Comparison of ENCODE assay signal across 1 cellular context in the genomic region with DNA sequence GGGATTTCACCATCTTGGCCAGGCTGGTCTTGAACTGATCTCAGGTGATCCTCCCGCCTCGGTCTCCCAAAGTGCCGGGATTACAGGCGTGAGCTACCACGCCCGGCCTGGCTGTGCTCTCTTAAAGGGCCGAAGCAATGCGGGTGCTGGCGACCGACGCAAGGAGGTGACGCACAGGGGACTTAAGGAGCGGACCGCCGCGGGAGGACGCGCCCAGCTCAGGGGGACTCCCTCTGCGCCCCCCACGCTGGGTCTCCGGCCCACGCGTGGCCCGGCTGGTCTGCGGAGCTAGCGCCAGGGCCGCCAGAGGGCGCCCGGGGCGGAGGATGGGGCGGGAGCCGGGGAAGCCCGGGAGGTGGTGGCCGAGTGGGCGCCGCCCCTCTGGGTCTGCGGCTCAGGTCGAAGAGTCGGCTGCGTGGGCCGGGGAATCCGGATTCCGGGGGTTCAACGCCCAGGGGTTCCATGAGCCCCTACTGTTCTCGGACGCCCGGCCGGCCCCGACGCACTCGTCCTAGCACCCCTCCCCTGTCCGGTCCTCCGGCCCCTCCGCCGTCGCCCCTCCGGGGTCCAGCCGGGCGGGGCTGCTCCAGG.
TF ChIP-seq lines count a peak whose summit lies in the region.

No MANE protein-coding gene starts in this region.

TF ChIP-seq in HEK293, 187 proteins besides CTCF, POLR2A, EP300 and RAD21 (continued from another document and continues in another):
- TF ChIP-seq INSM2 (tag by site-specific recombination; IDR thresholded peaks at IDR 0.05) (no peak), ZNF423 (tag by site-specific recombination; IDR thresholded peaks at IDR 0.05) (no peak), SCRT2 (tag by site-specific recombination; IDR thresholded peaks at IDR 0.05) (no peak), TRIM28 (IDR thresholded peaks at IDR 0.05; ENCODE audit: borderline replicate concordance, low read length) (no peak), HOXC10 (CRISPR knock-in tag; IDR thresholded peaks at IDR 0.05) (no peak), ZNF184 (tag by site-specific recombination; IDR thresholded peaks at IDR 0.05) (no peak), ZNF214 (tag by site-specific recombination; IDR thresholded peaks at IDR 0.05; ENCODE audit: borderline replicate concordance) (no peak), BCL11A (tag by site-specific recombination; IDR thresholded peaks at IDR 0.05; ENCODE audit: low read depth) (peak; percentile 42; the same call in 1 of the 2 replicates), OVOL3 (tag by site-specific recombination; IDR thresholded peaks at IDR 0.05) (no peak), ZNF121 (tag by site-specific recombination; IDR thresholded peaks at IDR 0.05) (no peak), ZNF514 (tag by site-specific recombination; IDR thresholded peaks at IDR 0.05) (no peak), ZNF791 (tag by site-specific recombination; IDR thresholded peaks at IDR 0.05) (no peak), ZNF654 (tag by site-specific recombination; IDR thresholded peaks at IDR 0.05; ENCODE audit: low read depth) (no peak), EGR2 (tag by site-specific recombination; IDR thresholded peaks at IDR 0.05; ENCODE audit: low read depth) (peak; percentile 81), PRDM4 (tag by site-specific recombination; IDR thresholded peaks at IDR 0.05) (no peak), FEZF1 (tag by site-specific recombination; IDR thresholded peaks at IDR 0.05) (no peak), ZNF660 (tag by site-specific recombination; IDR thresholded peaks at IDR 0.05) (0 out of 2 replicates have a peak, but pooled peaks have one; percentile 35), ZNF426 (tag by site-specific recombination; IDR thresholded peaks at IDR 0.05) (no peak), ZFHX2 (tag by site-specific recombination; conservative IDR thresholded peaks at IDR 0.05) (peak; percentile 97), ZNF174 (tag by site-specific recombination; IDR thresholded peaks at IDR 0.05) (no peak), ZNF274 (IDR thresholded peaks at IDR 0.05; ENCODE audit: low read length) (no peak), ZNF274 (tag by site-specific recombination; IDR thresholded peaks at IDR 0.05; ENCODE audit: borderline replicate concordance) (no peak), ZNF280D (tag by site-specific recombination; IDR thresholded peaks at IDR 0.05) (no peak), ZNF433 (tag by site-specific recombination; IDR thresholded peaks at IDR 0.05; ENCODE audit: low read depth) (no peak), ZBTB48 (tag by site-specific recombination; IDR thresholded peaks at IDR 0.05) (no peak), ZNF2 (tag by site-specific recombination; IDR thresholded peaks at IDR 0.05) (peak; percentile 69; the same call in 1 of the 2 replicates), REST (tag by site-specific recombination; IDR thresholded peaks at IDR 0.05) (no peak), ZBTB21 (tag by site-specific recombination; IDR thresholded peaks at IDR 0.05) (no peak), YY2 (tag by site-specific recombination; IDR thresholded peaks at IDR 0.05) (no peak), ZFP41 (tag by site-specific recombination; IDR thresholded peaks at IDR 0.05; ENCODE audit: borderline replicate concordance) (no peak), ZNF585B (tag by site-specific recombination; IDR thresholded peaks at IDR 0.05) (no peak), ZNF292 (tag by site-specific recombination; IDR thresholded peaks at IDR 0.05; ENCODE audit: borderline replicate concordance, low read depth) (no peak)
- TF ChIP-seq, protein P1, sequence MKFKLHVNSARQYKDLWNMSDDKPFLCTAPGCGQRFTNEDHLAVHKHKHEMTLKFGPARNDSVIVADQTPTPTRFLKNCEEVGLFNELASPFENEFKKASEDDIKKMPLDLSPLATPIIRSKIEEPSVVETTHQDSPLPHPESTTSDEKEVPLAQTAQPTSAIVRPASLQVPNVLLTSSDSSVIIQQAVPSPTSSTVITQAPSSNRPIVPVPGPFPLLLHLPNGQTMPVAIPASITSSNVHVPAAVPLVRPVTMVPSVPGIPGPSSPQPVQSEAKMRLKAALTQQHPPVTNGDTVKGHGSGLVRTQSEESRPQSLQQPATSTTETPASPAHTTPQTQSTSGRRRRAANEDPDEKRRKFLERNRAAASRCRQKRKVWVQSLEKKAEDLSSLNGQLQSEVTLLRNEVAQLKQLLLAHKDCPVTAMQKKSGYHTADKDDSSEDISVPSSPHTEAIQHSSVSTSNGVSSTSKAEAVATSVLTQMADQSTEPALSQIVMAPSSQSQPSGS (tag by site-specific recombination; IDR thresholded peaks at IDR 0.05; ENCODE audit: low read depth): no peak
- TF ChIP-seq, protein P2, sequence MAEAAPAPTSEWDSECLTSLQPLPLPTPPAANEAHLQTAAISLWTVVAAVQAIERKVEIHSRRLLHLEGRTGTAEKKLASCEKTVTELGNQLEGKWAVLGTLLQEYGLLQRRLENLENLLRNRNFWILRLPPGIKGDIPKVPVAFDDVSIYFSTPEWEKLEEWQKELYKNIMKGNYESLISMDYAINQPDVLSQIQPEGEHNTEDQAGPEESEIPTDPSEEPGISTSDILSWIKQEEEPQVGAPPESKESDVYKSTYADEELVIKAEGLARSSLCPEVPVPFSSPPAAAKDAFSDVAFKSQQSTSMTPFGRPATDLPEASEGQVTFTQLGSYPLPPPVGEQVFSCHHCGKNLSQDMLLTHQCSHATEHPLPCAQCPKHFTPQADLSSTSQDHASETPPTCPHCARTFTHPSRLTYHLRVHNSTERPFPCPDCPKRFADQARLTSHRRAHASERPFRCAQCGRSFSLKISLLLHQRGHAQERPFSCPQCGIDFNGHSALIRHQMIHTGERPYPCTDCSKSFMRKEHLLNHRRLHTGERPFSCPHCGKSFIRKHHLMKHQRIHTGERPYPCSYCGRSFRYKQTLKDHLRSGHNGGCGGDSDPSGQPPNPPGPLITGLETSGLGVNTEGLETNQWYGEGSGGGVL (tag by site-specific recombination; IDR thresholded peaks at IDR 0.05): peak; percentile 44
- TF ChIP-seq, protein P3, sequence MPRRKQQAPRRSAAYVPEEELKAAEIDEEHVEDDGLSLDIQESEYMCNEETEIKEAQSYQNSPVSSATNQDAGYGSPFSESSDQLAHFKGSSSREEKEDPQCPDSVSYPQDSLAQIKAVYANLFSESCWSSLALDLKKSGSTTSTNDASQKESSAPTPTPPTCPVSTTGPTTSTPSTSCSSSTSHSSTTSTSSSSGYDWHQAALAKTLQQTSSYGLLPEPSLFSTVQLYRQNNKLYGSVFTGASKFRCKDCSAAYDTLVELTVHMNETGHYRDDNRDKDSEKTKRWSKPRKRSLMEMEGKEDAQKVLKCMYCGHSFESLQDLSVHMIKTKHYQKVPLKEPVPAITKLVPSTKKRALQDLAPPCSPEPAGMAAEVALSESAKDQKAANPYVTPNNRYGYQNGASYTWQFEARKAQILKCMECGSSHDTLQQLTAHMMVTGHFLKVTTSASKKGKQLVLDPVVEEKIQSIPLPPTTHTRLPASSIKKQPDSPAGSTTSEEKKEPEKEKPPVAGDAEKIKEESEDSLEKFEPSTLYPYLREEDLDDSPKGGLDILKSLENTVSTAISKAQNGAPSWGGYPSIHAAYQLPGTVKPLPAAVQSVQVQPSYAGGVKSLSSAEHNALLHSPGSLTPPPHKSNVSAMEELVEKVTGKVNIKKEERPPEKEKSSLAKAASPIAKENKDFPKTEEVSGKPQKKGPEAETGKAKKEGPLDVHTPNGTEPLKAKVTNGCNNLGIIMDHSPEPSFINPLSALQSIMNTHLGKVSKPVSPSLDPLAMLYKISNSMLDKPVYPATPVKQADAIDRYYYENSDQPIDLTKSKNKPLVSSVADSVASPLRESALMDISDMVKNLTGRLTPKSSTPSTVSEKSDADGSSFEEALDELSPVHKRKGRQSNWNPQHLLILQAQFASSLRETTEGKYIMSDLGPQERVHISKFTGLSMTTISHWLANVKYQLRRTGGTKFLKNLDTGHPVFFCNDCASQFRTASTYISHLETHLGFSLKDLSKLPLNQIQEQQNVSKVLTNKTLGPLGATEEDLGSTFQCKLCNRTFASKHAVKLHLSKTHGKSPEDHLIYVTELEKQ (tag by site-specific recombination; IDR thresholded peaks at IDR 0.05; ENCODE audit: borderline replicate concordance): no peak
- TF ChIP-seq, protein P4, sequence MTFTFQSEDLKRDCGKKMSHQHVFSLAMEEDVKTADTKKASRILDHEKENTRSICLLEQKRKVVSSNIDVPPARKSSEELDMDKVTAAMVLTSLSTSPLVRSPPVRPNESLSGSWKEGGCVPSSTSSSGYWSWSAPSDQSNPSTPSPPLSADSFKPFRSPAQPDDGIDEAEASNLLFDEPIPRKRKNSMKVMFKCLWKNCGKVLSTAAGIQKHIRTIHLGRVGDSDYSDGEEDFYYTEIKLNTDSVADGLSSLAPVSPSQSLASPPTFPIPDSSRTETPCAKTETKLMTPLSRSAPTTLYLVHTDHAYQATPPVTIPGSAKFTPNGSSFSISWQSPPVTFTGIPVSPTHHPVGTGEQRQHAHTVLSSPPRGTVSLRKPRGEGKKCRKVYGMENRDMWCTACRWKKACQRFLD (tag by site-specific recombination; IDR thresholded peaks at IDR 0.05): no peak
- TF ChIP-seq, protein P5, sequence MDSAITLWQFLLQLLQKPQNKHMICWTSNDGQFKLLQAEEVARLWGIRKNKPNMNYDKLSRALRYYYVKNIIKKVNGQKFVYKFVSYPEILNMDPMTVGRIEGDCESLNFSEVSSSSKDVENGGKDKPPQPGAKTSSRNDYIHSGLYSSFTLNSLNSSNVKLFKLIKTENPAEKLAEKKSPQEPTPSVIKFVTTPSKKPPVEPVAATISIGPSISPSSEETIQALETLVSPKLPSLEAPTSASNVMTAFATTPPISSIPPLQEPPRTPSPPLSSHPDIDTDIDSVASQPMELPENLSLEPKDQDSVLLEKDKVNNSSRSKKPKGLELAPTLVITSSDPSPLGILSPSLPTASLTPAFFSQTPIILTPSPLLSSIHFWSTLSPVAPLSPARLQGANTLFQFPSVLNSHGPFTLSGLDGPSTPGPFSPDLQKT (IDR thresholded peaks at IDR 0.05; ENCODE audit: borderline replicate concordance, low read depth, low read length): no peak
